Comparison of ENCODE assay signal across 8 cellular contexts in genomic region chr17:4806770-4807533, GRCh38. TPM values are rescaled to one million over a fixed set of nuclear protein-coding genes. Genes with fewer than 3 reads are reported as not detected.
A peak's percentile ranks its signal among the peaks of the same experiment; 100 is the strongest.
DNase-seq lines count a peak whose midpoint lies in the region; ATAC-seq and TF ChIP-seq lines count a peak whose summit lies in the region.

Gene PLD2, plus strand, starts transcription at chr17:4807152. Its CDS starts 621 bp downstream, at chr17:4807773.

- H3K27me3 ChIP-seq in BJ (ENCODE audit: control insufficient read depth, insufficient read depth, low read length) = no peaks in the 10 kb centered on the region

- H3K4me1 ChIP-seq in mesodermal cell (ENCODE audit: control insufficient read depth, insufficient read depth, low read length, poor library complexity, severe bottlenecking) = peaks cover 4% of the 10 kb centered on the region

- WGBS in mesodermal cell (ENCODE audit: insufficient coverage in 2 of 2), 2 experiments = 0 to 1% methylated on average over 60 to 74 of the region's 103 CpGs

- no peaks in the 10 kb centered on the region for H3K9me3 ChIP-seq in mesodermal cell (ENCODE audit: control insufficient read depth, low read length)

- H3K36me3 ChIP-seq in BJ (ENCODE audit: control insufficient read depth, insufficient read depth, low read length) = peaks cover 11% of the 10 kb centered on the region
- H3K36me3 ChIP-seq in mesodermal cell (ENCODE audit: control insufficient read depth, insufficient read depth, low read length) = peaks cover 33% of the 10 kb centered on the region

- POLR2A ChIA-PET in BJ (lab: Charles Lee) = interaction anchor here (0.5 to 1.1 kb wide), 2 partner anchors 17 to 45 kb away, joined by 5 to 7 read pairs; no protein-coding TSS in a partner anchor

- ATAC-seq in HG03439 (IDR thresholded peaks at IDR 0.05; ENCODE audit: unreplicated experiment) = peak; percentile 87

- peak within 1 kb of the TSS; percentile 87 for H3K4me3 ChIP-seq in BJ (ENCODE audit: low read depth, low read length)
- peak within 1 kb of the TSS; percentile 68 for H3K4me3 ChIP-seq in mesodermal cell (ENCODE audit: extremely low read depth, insufficient read depth, low read length, poor library complexity, severe bottlenecking)

- H3K27ac ChIP-seq in mesodermal cell (ENCODE audit: low read depth, low read length, severe bottlenecking) = no peak within 1 kb of the TSS

- no peak for TF ChIP-seq CTCF in BJ (IDR thresholded peaks at IDR 0.05; ENCODE audit: insufficient read depth, low read depth, low read length)

- CTCF ChIA-PET in BJ (lab: Yijun Ruan, JAX) = interaction anchor here (0.9 to 1.0 kb wide), 2 partner anchors 17 to 74 kb away, joined by 3 to 7 read pairs; no protein-coding TSS in a partner anchor

- DNase-seq in BJ (ENCODE audit: low read depth) (peak; percentile 25), NOMO-1 treated with dmso at 0.1 percent for 144 hours (lab: John Stamatoyannopoulos, UW; ENCODE audit: unreplicated experiment) (peak; percentile 80)
- DNase-seq in activated CD8-positive, alpha-beta memory T cell treated with anti-CD3 and anti-CD28 coated beads, Interleukin-2, amount 50 U/mL, for 24 hours (ENCODE audit: extremely low read depth) = peak; percentile 38
- DNase-seq in stimulated activated CD8-positive, alpha-beta memory T cell treated with anti-CD3 and anti-CD28 coated beads, Interleukin-15, amount 100 ng/mL, for 1 hour (ENCODE audit: low read depth) = peak; percentile 67

- in situ Hi-C loops in endometrial microvascular endothelial cells (cut with HindIII; ENCODE audit: inconsistent ontology term, low pct_unique_long_range_greater_than_20kb, low sequenced_read_pairs) = no loop called here

- peak; percentile 69 for TF ChIP-seq POLR2A in GM19193 (IDR thresholded peaks at IDR 0.05; ENCODE audit: extremely low read depth, insufficient read depth, insufficient read length)

RNA-seq across cellular contexts. Expression of gene PLD2, which starts in this region (rescaled TPM):
- 24.0 and 34.1 TPM in 2 replicates for polyA plus RNA-seq in BJ (2011; rRNA removed)
- 26.1 and 32.8 TPM in 2 replicates for polyA minus RNA-seq in BJ (2011; rRNA and poly(A)+ RNA removed)
- total RNA-seq in endometrial microvascular endothelial cells (ENCODE audit: inconsistent ontology term) = 40.2 TPM
- polyA plus RNA-seq in mesodermal cell (2013, experiment 1 of 2) = 37.8 TPM
- 39.4 TPM for polyA plus RNA-seq in mesodermal cell (2013, experiment 2 of 2)

Comparison
In these comparisons a context has a peak if more than half of its experiments do, and no peak if none do; other contexts are left out.
1. DNase-seq: peak in every context shown above with its lines; median percentile 80 in NOMO-1 treated with dmso at 0.1 percent for 144 hours; 67 in stimulated activated CD8-positive, alpha-beta memory T cell treated with anti-CD3 and anti-CD28 coated beads, Interleukin-15, amount 100 ng/mL, for 1 hour; 38 in activated CD8-positive, alpha-beta memory T cell treated with anti-CD3 and anti-CD28 coated beads, Interleukin-2, amount 50 U/mL, for 24 hours; 25 in BJ.